Comparison of ENCODE assay signal across 10 cellular contexts in genomic region chr13:45242070-45242469, GRCh38. TPM values are rescaled to one million over a fixed set of nuclear protein-coding genes. Genes with fewer than 3 reads are reported as not detected.
DNase-seq lines count a peak whose midpoint lies in the region; ATAC-seq and TF ChIP-seq lines count a peak whose summit lies in the region.
"Had no signal": no experiment of that assay in that cellular context is flagged by ENCODE, and none has a peak within 500 bp of the region (broad histone marks: within the 10 kb centered on the region; RNA-seq: fewer than 3 reads in every experiment).

No MANE protein-coding gene starts in this region.

- no peaks in the 10 kb centered on the region for H3K9me3 ChIP-seq in left lung
- H3K9me3 ChIP-seq: Peyer's patch had no signal

- peaks cover 0 to 6% (median 1%) of the 10 kb centered on the region in 3 donors for H3K4me1 Mint-ChIP-seq in IgD-negative memory B cell

- H3K4me3 ChIP-seq in AG10803 (ENCODE audit: low read length) (no peak overlapping the region; the same call in 1 of the 2 replicates), cardiac fibroblast (replicated peaks in 1 of 2; ENCODE audit: low read depth in 2 of 2, low read length in 2 of 2) (no peak overlapping the region), left lung (no peak overlapping the region)

- peaks cover 1 to 4% (median 2%) of the 10 kb centered on the region in 3 donors for H3K9me3 Mint-ChIP-seq in IgD-negative memory B cell
- H3K9me3 Mint-ChIP-seq: stimulated activated naive CD8-positive, alpha-beta T cell treated with anti-CD3 and anti-CD28 coated beads, Interleukin-15, Interleukin-2, amounts not matched to agents 100 ng/mL and 50 ng/mL, for 24 hours had no signal

- intact Hi-C loops in left lung (cut with DNase I), result no loop called here

- no peak overlapping the region for H3K27ac ChIP-seq in left lung

- no peak overlapping the region for H3K4me3 Mint-ChIP-seq in IgD-negative memory B cell
- H3K4me3 Mint-ChIP-seq: stimulated activated naive CD8-positive, alpha-beta T cell treated with anti-CD3 and anti-CD28 coated beads, Interleukin-15, Interleukin-2, amounts not matched to agents 100 ng/mL and 50 ng/mL, for 24 hours had no signal

- H3K27ac Mint-ChIP-seq in IgD-negative memory B cell, result peak overlapping the region in 2 of 3 donors; percentile 26 to 67
- H3K27ac Mint-ChIP-seq: stimulated activated naive CD8-positive, alpha-beta T cell treated with anti-CD3 and anti-CD28 coated beads, Interleukin-15, Interleukin-2, amounts not matched to agents 100 ng/mL and 50 ng/mL, for 24 hours had no signal

- H3K36me3 ChIP-seq in left lung, result no peaks in the 10 kb centered on the region
- H3K36me3 ChIP-seq: Peyer's patch had no signal

- peaks cover 2% of the 10 kb centered on the region for H3K36me3 Mint-ChIP-seq in IgD-negative memory B cell

- ATAC-seq in left lung, result peak; percentile 81
- no peak for ATAC-seq in GM21825 (IDR thresholded peaks at IDR 0.05; ENCODE audit: unreplicated experiment)

- no peaks in the 10 kb centered on the region for H3K27me3 Mint-ChIP-seq in IgD-negative memory B cell
- H3K27me3 Mint-ChIP-seq: stimulated activated naive CD8-positive, alpha-beta T cell treated with anti-CD3 and anti-CD28 coated beads, Interleukin-15, Interleukin-2, amounts not matched to agents 100 ng/mL and 50 ng/mL, for 24 hours had no signal

- no peak for TF ChIP-seq CTCF in AG10803 (conservative IDR thresholded peaks at IDR 0.05; ENCODE audit: low read length)
- TF ChIP-seq CTCF in cardiac fibroblast (IDR thresholded peaks at IDR 0.05; ENCODE audit: low read depth, low read length), result no peak
- no peak for TF ChIP-seq CTCF in left lung (IDR thresholded peaks at IDR 0.05)

- H3K27me3 ChIP-seq in left lung, result no peaks in the 10 kb centered on the region
- H3K27me3 ChIP-seq: Peyer's patch had no signal

- H3K4me1 ChIP-seq in left lung, result peaks cover 6 to 8% of the 10 kb centered on the region in 2 donors

- DNase-seq in AG10803 (ENCODE audit: low read depth) (peak; percentile 52), cardiac fibroblast (ENCODE audit: low read depth in 2 of 2) (peak; percentile 69 to 73), left lung (no peak), NCI-H2227 (lab: John Stamatoyannopoulos, UW; ENCODE audit: unreplicated experiment) (no peak), UCSD-AML1 (lab: John Stamatoyannopoulos, UW; ENCODE audit: unreplicated experiment) (no peak), NCI-H774 (lab: John Stamatoyannopoulos, UW) (no peak)
- DNase-seq: Peyer's patch had no signal

RNA-seq across cellular contexts. Expression of gene KCTD4, which starts 41.2 kb away (rescaled TPM):
- polyA plus RNA-seq in IgD-negative memory B cell, result not detected
- not detected for total RNA-seq in left lung

Comparison
In these comparisons a context has a peak if more than half of its experiments do, and no peak if none do; other contexts are left out.
1. DNase-seq: peak in AG10803 (single experiment) and cardiac fibroblast (2 of 2); none in left lung (0 of 2), NCI-H2227 (single experiment), UCSD-AML1 (single experiment) and NCI-H774 (single experiment).